16 cellular contexts compared by ENCODE assay signal in the genomic region with DNA sequence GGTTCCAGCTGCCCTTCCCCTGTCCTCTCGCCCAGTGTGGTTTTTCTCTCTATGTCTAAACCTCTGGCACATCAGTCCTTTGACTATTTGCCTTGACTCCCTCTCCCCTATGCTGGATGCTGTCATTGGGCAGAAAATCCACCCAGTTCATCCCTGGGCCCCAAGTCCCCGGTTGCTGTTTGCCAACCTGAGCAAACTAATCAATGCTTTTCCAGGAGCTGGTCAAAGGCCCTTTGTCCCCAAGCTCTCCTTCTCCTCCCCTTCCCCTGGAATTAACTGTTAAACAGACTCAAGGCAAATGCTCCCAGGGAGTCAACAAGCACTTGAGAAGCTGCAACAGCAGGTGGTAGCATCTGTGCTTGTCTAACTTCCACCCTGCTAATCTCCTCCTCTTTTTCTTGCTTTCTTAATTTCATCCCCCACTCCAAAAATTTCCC.
A peak's percentile ranks its signal among the peaks of the same experiment; 100 is the strongest.
DNase-seq lines count a peak whose midpoint lies in the region; ATAC-seq, FAIRE-seq and TF ChIP-seq lines count a peak whose summit lies in the region.
"Had no signal": no experiment of that assay in that cellular context is flagged by ENCODE, and none has a peak within 500 bp of the region (broad histone marks: within the 10 kb centered on the region; RNA-seq: fewer than 3 reads in every experiment).

No MANE protein-coding gene starts in this region.

- FAIRE-seq in D721Med (lab: Jason Lieb, UNC) = peak; percentile 41
- FAIRE-seq in GM12892 (lab: Jason Lieb, UNC) = no peak

- CTCF ChIA-PET in MCF 10A (lab: Yijun Ruan, JAX) = interaction anchor here (0.6 to 9.4 kb wide), 9 partner anchors 11 to 338 kb away, joined by 3 to 154 read pairs (median 5); no protein-coding TSS in a partner anchor

- no peaks in the 10 kb centered on the region for H3K9me3 Mint-ChIP-seq in MCF 10A (ENCODE audit: unreplicated experiment)

- no TSS peak for BruUV-seq in MCF 10A (replicated peaks; lab: Mats Ljungman, UMichigan)

- H3K4me1 Mint-ChIP-seq in MCF 10A (ENCODE audit: insufficient read depth, unreplicated experiment) = peaks cover 6% of the 10 kb centered on the region
- H3K4me1 Mint-ChIP-seq: CD4-positive, alpha-beta memory T cell; T-helper 17 cell had no signal

- no peaks in the 10 kb centered on the region for H3K36me3 Mint-ChIP-seq in MCF 10A (ENCODE audit: insufficient read depth, unreplicated experiment)
- H3K36me3 Mint-ChIP-seq: CD4-positive, alpha-beta memory T cell had no signal

- intact Hi-C loops in MCF 10A (cut with micrococcal nuclease) = loop anchor here (5.0 kb wide), 1 partner anchor 142 kb away; no protein-coding TSS in a partner anchor

- no peak for TF ChIP-seq POLR2A in GM12892 (IDR thresholded peaks at IDR 0.05; ENCODE audit: low read depth, low read length)

- peaks cover 43% of the 10 kb centered on the region for H3K27me3 Mint-ChIP-seq in MCF 10A (ENCODE audit: insufficient read depth, unreplicated experiment)

- POLR2A ChIA-PET in MCF 10A (lab: Yijun Ruan, JAX) = no interaction called here

- H3K4me3 Mint-ChIP-seq in MCF 10A (ENCODE audit: unreplicated experiment) = no peak overlapping the region
- H3K4me3 Mint-ChIP-seq: CD4-positive, alpha-beta memory T cell; T-helper 17 cell had no signal

- DNase-seq in D721Med (ENCODE audit: insufficient read length, low spot score) = no peak
- DNase-seq in DMS79 treated with DMSO at 0.1 percent for 48 hours (lab: John Stamatoyannopoulos, UW) = peak; percentile 46
- peak; percentile 93 for DNase-seq in NCI-H82 (lab: John Stamatoyannopoulos, UW)
- peak; percentile 79 for DNase-seq in left lobe of liver (ENCODE audit: low spot score)
- DNase-seq in MCF 10A (ENCODE audit: unreplicated experiment) = no peak
- no peak for DNase-seq in GM12892 (ENCODE audit: insufficient read length)
- DNase-seq: BE2C; CD4-positive, alpha-beta memory T cell; NCI-H1092 treated with DMSO at 0.1 percent for 48 hours; NCI-H2029; NCI-H345; NCI-H748 treated with DMSO at 0.1 percent for 48 hours; Peyer's patch; SHP77 treated with DMSO at 0.1 percent for 48 hours; T-helper 17 cell had no signal

- H3K27ac Mint-ChIP-seq in MCF 10A (ENCODE audit: low read depth, unreplicated experiment) = no peak overlapping the region
- H3K27ac Mint-ChIP-seq: CD4-positive, alpha-beta memory T cell; T-helper 17 cell had no signal

- TF ChIP-seq CTCF in D721Med (IDR thresholded peaks at IDR 0.05; ENCODE audit: insufficient read depth, missing control alignments) (peak; percentile 2), MCF 10A (IDR thresholded peaks at IDR 0.05; ENCODE audit: unreplicated experiment) (no peak)

- ATAC-seq in left lobe of liver (peak; percentile 86), GM21619 (IDR thresholded peaks at IDR 0.05; ENCODE audit: unreplicated experiment) (no peak)
- ATAC-seq: T-helper 17 cell had no signal

Comparison
In these comparisons a context has a peak if more than half of its experiments do, and no peak if none do; other contexts are left out.
1. DNase-seq: peak in DMS79 treated with DMSO at 0.1 percent for 48 hours (single experiment), NCI-H82 (single experiment) and left lobe of liver (single experiment); none in D721Med (single experiment), MCF 10A (single experiment) and GM12892 (single experiment).